ENCODE assay signal across 15 cellular contexts in the genomic region with DNA sequence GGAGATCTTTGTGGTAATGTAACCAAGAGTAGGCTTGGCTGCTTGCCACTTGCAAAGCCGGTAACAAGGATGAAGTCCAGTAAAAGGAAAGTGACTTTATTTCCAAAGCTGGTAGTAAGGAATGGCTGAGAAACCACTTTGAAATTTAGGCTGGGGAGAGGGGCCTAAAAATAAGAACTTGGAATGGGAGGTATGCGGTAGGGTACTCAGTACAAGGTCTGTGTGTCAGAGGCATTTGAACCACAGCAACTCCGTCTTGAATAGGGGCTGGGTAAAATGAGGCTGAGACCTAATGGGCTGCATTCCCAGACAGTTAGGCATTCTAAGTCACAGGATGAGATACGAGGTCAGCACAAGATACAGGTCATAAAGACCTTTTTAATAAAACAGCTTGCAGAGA.
A peak's percentile ranks its signal among the peaks of the same experiment; 100 is the strongest.
DNase-seq lines count a peak whose midpoint lies in the region; ATAC-seq, FAIRE-seq and TF ChIP-seq lines count a peak whose summit lies in the region.
"Had no signal": no experiment of that assay in that cellular context is flagged by ENCODE, and none has a peak within 500 bp of the region (broad histone marks: within the 10 kb centered on the region; RNA-seq: fewer than 3 reads in every experiment).

No MANE protein-coding gene starts in this region.

- no peaks in the 10 kb centered on the region for H3K36me3 Mint-ChIP-seq in CD4-positive, alpha-beta memory T cell
- no peaks in the 10 kb centered on the region for H3K36me3 Mint-ChIP-seq in stimulated activated naive B cell treated with anti-CD40 and anti-IgM and Interleukin-4, amounts not matched to agents 10 μg/mL and 1 μg/mL and 100 μg/mL, for 72 hours

- H3K27ac Mint-ChIP-seq in CD4-positive, alpha-beta memory T cell = no peak overlapping the region
- H3K27ac Mint-ChIP-seq in stimulated activated naive B cell treated with anti-CD40 and anti-IgM and Interleukin-4, amounts not matched to agents 10 μg/mL and 1 μg/mL and 100 μg/mL, for 72 hours = no peak overlapping the region
- H3K27ac Mint-ChIP-seq: CD4-positive, alpha-beta T cell had no signal

- peaks cover 0 to 4% (median 1%) of the 10 kb centered on the region in 8 donors for H3K9me3 Mint-ChIP-seq in CD4-positive, alpha-beta memory T cell
- H3K9me3 Mint-ChIP-seq in stimulated activated naive B cell treated with anti-CD40 and anti-IgM and Interleukin-4, amounts not matched to agents 10 μg/mL and 1 μg/mL and 100 μg/mL, for 72 hours = no peaks in the 10 kb centered on the region

- intact Hi-C loops in CD4-positive, alpha-beta memory T cell (cut with micrococcal nuclease) = no loop called here

- no peak overlapping the region for H3K4me3 Mint-ChIP-seq in CD4-positive, alpha-beta memory T cell
- H3K4me3 Mint-ChIP-seq in stimulated activated naive B cell treated with anti-CD40 and anti-IgM and Interleukin-4, amounts not matched to agents 10 μg/mL and 1 μg/mL and 100 μg/mL, for 72 hours = no peak overlapping the region
- H3K4me3 Mint-ChIP-seq: CD4-positive, alpha-beta T cell had no signal

- peak; percentile 27 for DNase-seq in HT1080 (ENCODE audit: low read depth)
- peak; percentile 23 for DNase-seq in astrocyte of the spinal cord (ENCODE audit: low read depth, low spot score)
- DNase-seq in myocyte (ENCODE audit: low read depth) = peak; percentile 1
- DNase-seq in urothelium cell line (ENCODE audit: low spot score) = peak; percentile 81
- DNase-seq in CD4-positive, alpha-beta memory T cell = no peak
- DNase-seq in stimulated activated naive B cell treated with anti-CD40 and anti-IgM and Interleukin-4, amounts not matched to agents 10 μg/mL and 1 μg/mL and 100 μg/mL, for 72 hours = no peak
- DNase-seq: CD4-positive, alpha-beta T cell; GOT3; IMR-90; NCI-H1105; NCI-H1694; NCI-H524; SHP77 treated with DMSO at 0.1 percent for 48 hours had no signal

- peaks cover 3% of the 10 kb centered on the region in 2 donors for H3K27me3 Mint-ChIP-seq in CD4-positive, alpha-beta memory T cell
- peaks cover 0 to 4% of the 10 kb centered on the region in 2 donors for H3K27me3 Mint-ChIP-seq in stimulated activated naive B cell treated with anti-CD40 and anti-IgM and Interleukin-4, amounts not matched to agents 10 μg/mL and 1 μg/mL and 100 μg/mL, for 72 hours

- H3K27me3 ChIP-seq in CD4-positive, alpha-beta memory T cell (ENCODE audit: insufficient read depth, low read length) = no peaks in the 10 kb centered on the region

- no peak for ATAC-seq in GM21423 (IDR thresholded peaks at IDR 0.05; ENCODE audit: unreplicated experiment)
- no peak for ATAC-seq in stimulated activated naive B cell treated with anti-CD40 and anti-IgM and Interleukin-4, amounts not matched to agents 10 μg/mL and 1 μg/mL and 100 μg/mL, for 72 hours (replicated peaks)

- H3K9me3 ChIP-seq in CD4-positive, alpha-beta memory T cell (ENCODE audit: control insufficient read depth in 1 of 2, low read length in 2 of 2) = no peaks in the 10 kb centered on the region

- no peak for TF ChIP-seq CTCF in astrocyte of the spinal cord (IDR thresholded peaks at IDR 0.05; ENCODE audit: low read depth, low read length)

- H3K36me3 ChIP-seq in CD4-positive, alpha-beta memory T cell (ENCODE audit: insufficient read depth, low read length) = no peaks in the 10 kb centered on the region

- H3K4me1 ChIP-seq in CD4-positive, alpha-beta memory T cell (ENCODE audit: insufficient read depth, low read length) = no peaks in the 10 kb centered on the region

- H3K27ac ChIP-seq in CD4-positive, alpha-beta memory T cell (ENCODE audit: low read depth, low read length) = no peak overlapping the region

- CTCF ChIA-PET in CD4-positive, alpha-beta memory T cell (lab: Charles Lee; ENCODE audit: partially characterized antibody) = no interaction called here

- H3K4me3 ChIP-seq in astrocyte of the spinal cord (ENCODE audit: low read depth, low read length) = no peak overlapping the region
- H3K4me3 ChIP-seq in CD4-positive, alpha-beta memory T cell (ENCODE audit: low read length in 2 of 2) = no peak overlapping the region

- in situ Hi-C loops in astrocyte of the spinal cord (cut with HindIII; ENCODE audit: low sequenced_read_pairs) = no loop called here

- H3K4me1 Mint-ChIP-seq in CD4-positive, alpha-beta memory T cell = no peaks in the 10 kb centered on the region
- H3K4me1 Mint-ChIP-seq in stimulated activated naive B cell treated with anti-CD40 and anti-IgM and Interleukin-4, amounts not matched to agents 10 μg/mL and 1 μg/mL and 100 μg/mL, for 72 hours = no peaks in the 10 kb centered on the region

- POLR2A ChIA-PET in CD4-positive, alpha-beta memory T cell (lab: Charles Lee; ENCODE audit: partially characterized antibody) = no interaction called here

- FAIRE-seq in urothelium cell line (lab: Jason Lieb, UNC) = no peak
- FAIRE-seq: G401.6 had no signal

Comparison
In these comparisons a context has a peak if more than half of its experiments do, and no peak if none do; other contexts are left out.
1. DNase-seq: peak in HT1080 (single experiment), astrocyte of the spinal cord (single experiment), myocyte (single experiment) and urothelium cell line (single experiment); none in CD4-positive, alpha-beta memory T cell (0 of 5) and stimulated activated naive B cell treated with anti-CD40 and anti-IgM and Interleukin-4, amounts not matched to agents 10 μg/mL and 1 μg/mL and 100 μg/mL, for 72 hours (single experiment).